Comparison of ENCODE assay signal across 23 cellular contexts in genomic region chr4:10841697-10842096, GRCh38.
"Had no signal": no experiment of that assay in that cellular context is flagged by ENCODE, and none has a peak within 500 bp of the region (broad histone marks: within the 10 kb centered on the region; RNA-seq: fewer than 3 reads in every experiment).

No MANE protein-coding gene starts in this region.

- H3K27ac Mint-ChIP-seq: IgD-negative memory B cell, T-cell had no signal

- H3K36me3 Mint-ChIP-seq: IgD-negative memory B cell, T-cell had no signal

- ATAC-seq: HepG2, K562, Panc1, T-cell had no signal

- H3K4me3 Mint-ChIP-seq: IgD-negative memory B cell, T-cell had no signal

- H3K27me3 Mint-ChIP-seq: IgD-negative memory B cell, T-cell had no signal

- DNase-seq: Kasumi-1, NCI-H1092, NCI-H1105 treated with DMSO at 0.1 percent for 48 hours, NCI-H1417 treated with DMSO at 0.1 percent for 48 hours, NCI-H146, NCI-H1694 treated with DMSO at 0.1 percent for 48 hours, NCI-H1930, NCI-H2081, NCI-H2107, NCI-H226, NCI-H446, NCI-H510A, NCI-H524 treated with DMSO at 0.1 percent for 48 hours, NCI-H69, NCI-H774, SHP77, SK-N-SH, SW 1271, T-cell had no signal

- H3K4me1 Mint-ChIP-seq: IgD-negative memory B cell had no signal
